ENCODE assay signal across 22 cellular contexts in genomic region chr4:5647351-5647750, GRCh38.
"Had no signal": no experiment of that assay in that cellular context is flagged by ENCODE, and none has a peak within 500 bp of the region (broad histone marks: within the 10 kb centered on the region; RNA-seq: fewer than 3 reads in every experiment).

No MANE protein-coding gene starts in this region.

- H3K27me3 ChIP-seq: SJSA1 had no signal

- ATAC-seq: K562 had no signal

- H3K9me3 ChIP-seq: SJSA1, SK-N-SH had no signal

- H3K36me3 ChIP-seq: SJSA1 had no signal

- H3K27ac ChIP-seq: HL-60, KMS-11, SJSA1 had no signal

- DNase-seq: Kasumi-1, MM.1S, NCI-H1092 treated with DMSO at 0.1 percent for 48 hours, NCI-H1436, NCI-H187, NCI-H2029, NCI-H2081 treated with DMSO at 0.1 percent for 48 hours, NCI-H2171, NCI-H226, NCI-H446, NCI-H510A, NCI-H524 treated with DMSO at 0.1 percent for 48 hours, NCI-H69, NCI-H774, Right ventricle myocardium superior, RPMI8226, SIG-M5, SK-N-SH had no signal

- H3K4me3 ChIP-seq: K562, SJSA1 had no signal
